ENCODE assay signal across 8 cellular contexts in genomic region chr7:84194484-84195260, GRCh38. TPM values are rescaled to one million over a fixed set of nuclear protein-coding genes. Genes with fewer than 3 reads are reported as not detected.
DNase-seq lines count a peak whose midpoint lies in the region; ATAC-seq and TF ChIP-seq lines count a peak whose summit lies in the region.

SEMA3A (minus strand) TSS chr7:84194789; CDS start chr7:84194586, 203 bp downstream.

- peaks cover 6% of the 10 kb centered on the region; the same call in 1 of the 2 replicates for H3K4me1 ChIP-seq in OCI-LY3 (ENCODE audit: low read length)
- peaks cover 3% of the 10 kb centered on the region for H3K4me1 ChIP-seq in rectal smooth muscle tissue (ENCODE audit: control insufficient read depth, insufficient read depth, low read length)

- no peak for TF ChIP-seq POLR2A in erythroblast (IDR thresholded peaks at IDR 0.05; ENCODE audit: low read length)

- H3K4me3 ChIP-seq in OCI-LY3 (ENCODE audit: low read length) (peak within 1 kb of the TSS; percentile 78), rectal smooth muscle tissue (ENCODE audit: low read length) (peak within 1 kb of the TSS; percentile 59)

- H3K27ac Mint-ChIP-seq in brain, result peak within 1 kb of the TSS; percentile 84 to 99 (median 93)

- H3K27me3 ChIP-seq in OCI-LY3 (ENCODE audit: low read depth, low read length), result no peaks in the 10 kb centered on the region
- no peaks in the 10 kb centered on the region for H3K27me3 ChIP-seq in rectal smooth muscle tissue (ENCODE audit: control insufficient read depth, insufficient read depth, low read length)

- no peaks in the 10 kb centered on the region for H3K79me2 ChIP-seq in OCI-LY3 (ENCODE audit: low read length)

- H3K36me3 ChIP-seq in OCI-LY3 (replicated peaks; ENCODE audit: low read depth, low read length), result no peaks in the 10 kb centered on the region
- H3K36me3 ChIP-seq in rectal smooth muscle tissue (ENCODE audit: control insufficient read depth, insufficient read depth, low read length), result no peaks in the 10 kb centered on the region

- H3K27ac ChIP-seq in OCI-LY3 (ENCODE audit: low read length) (no peak within 1 kb of the TSS), rectal smooth muscle tissue (ENCODE audit: low read depth, low read length) (peak within 1 kb of the TSS; percentile 58)

- no peaks in the 10 kb centered on the region for H3K9me3 ChIP-seq in OCI-LY3 (ENCODE audit: insufficient read depth, low read length)

- no peak for ATAC-seq in GM18519 (IDR thresholded peaks at IDR 0.05; ENCODE audit: low FRiP score, unreplicated experiment)

- peaks cover 52% of the 10 kb centered on the region for H3K4me1 Mint-ChIP-seq in brain

- H4K20me1 ChIP-seq in OCI-LY3 (ENCODE audit: insufficient read depth, low read length), result no peaks in the 10 kb centered on the region

- H3K27me3 Mint-ChIP-seq in brain, result peaks cover 5% of the 10 kb centered on the region

- TF ChIP-seq CTCF in OCI-LY3 (IDR thresholded peaks at IDR 0.05; ENCODE audit: low read depth, low read length) (no peak), brain (conservative IDR thresholded peaks at IDR 0.05) (no peak)

- H3K4me3 Mint-ChIP-seq in brain, result peak within 1 kb of the TSS; percentile 91 to 97 (median 94)

- H3K4me2 ChIP-seq in OCI-LY3 (ENCODE audit: low read length), result peak within 1 kb of the TSS; percentile 75

- peak within 1 kb of the TSS; percentile 73 for H2AFZ ChIP-seq in OCI-LY3 (ENCODE audit: low read depth, low read length)

- H3K36me3 Mint-ChIP-seq in brain, result no peaks in the 10 kb centered on the region

- peak; percentile 10 for DNase-seq in CD1c-positive myeloid dendritic cell (ENCODE audit: extremely low spot score)
- peak; percentile 81 for DNase-seq in HCEC 1CT
- peak; percentile 5 for DNase-seq in iPS DF 19.7 (ENCODE audit: low read depth, low spot score)
- no peak for DNase-seq in erythroblast (lab: John Stamatoyannopoulos, UW)

- H3K9me3 Mint-ChIP-seq in brain, result no peaks in the 10 kb centered on the region

- peak within 1 kb of the TSS; percentile 44 for H3K9ac ChIP-seq in OCI-LY3 (ENCODE audit: low read length)
- H3K9ac ChIP-seq in rectal smooth muscle tissue (ENCODE audit: low read length), result no peak within 1 kb of the TSS

RNA-seq across cellular contexts. Expression of gene SEMA3A, which starts in this region (rescaled TPM):
- 0.25 TPM for polyA plus RNA-seq in brain (ENCODE audit: insufficient read depth, low read depth, low replicate concordance)

Comparison
In these comparisons a context has a peak if more than half of its experiments do, and no peak if none do; other contexts are left out.
1. DNase-seq: peak in CD1c-positive myeloid dendritic cell (single experiment), HCEC 1CT (single experiment) and iPS DF 19.7 (single experiment); none in erythroblast (0 of 2).